ENCODE assay signal across 6 cellular contexts in genomic region chr1:224898937-224899336, GRCh38.
"Had no signal": no experiment of that assay in that cellular context is flagged by ENCODE, and none has a peak within 500 bp of the region (broad histone marks: within the 10 kb centered on the region; RNA-seq: fewer than 3 reads in every experiment).

No MANE protein-coding gene starts in this region.

- H3K4me3 ChIP-seq: K562 had no signal

- DNase-seq: IMR-90, KBM-7, KG1 had no signal

- H3K27ac ChIP-seq: HL-60, KMS-11 had no signal
